Comparison of ENCODE assay signal across 8 cellular contexts in the genomic region with DNA sequence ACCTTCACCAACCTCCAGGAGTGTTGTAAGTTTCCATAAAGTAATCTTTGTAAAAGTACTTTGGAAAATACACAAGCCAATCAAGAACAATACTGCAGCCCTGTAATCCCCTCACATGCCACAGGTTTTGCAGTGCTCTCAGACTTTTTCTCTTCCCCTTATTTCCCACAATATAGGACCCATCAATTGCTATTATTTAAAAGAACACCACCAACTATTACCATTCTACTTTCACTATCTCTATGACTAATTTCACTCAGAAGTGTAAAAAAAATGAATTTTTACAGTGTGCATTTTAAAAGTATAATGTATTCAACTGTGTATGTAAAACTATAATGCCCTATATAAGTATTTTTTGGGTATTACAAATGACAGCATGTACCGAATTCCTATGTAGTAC. TPM values are rescaled to one million over a fixed set of nuclear protein-coding genes. Genes with fewer than 3 reads are reported as not detected.
A peak's percentile ranks its signal among the peaks of the same experiment; 100 is the strongest.
DNase-seq lines count a peak whose midpoint lies in the region; ATAC-seq and TF ChIP-seq lines count a peak whose summit lies in the region.

No MANE protein-coding gene starts in this region.

- H3K36me3 ChIP-seq in psoas muscle (ENCODE audit: insufficient read depth in 1 of 2, low read depth in 1 of 2) = no peaks in the 10 kb centered on the region

- H3K27me3 ChIP-seq in psoas muscle (ENCODE audit: insufficient read depth in 3 of 3, low read length in 2 of 3) = no peaks in the 10 kb centered on the region

- no peaks in the 10 kb centered on the region for H3K9me3 ChIP-seq in psoas muscle

- WGBS in psoas muscle, 3 donors = 46 to 66% (median 64%) methylated on average over 1 of the region's 1 CpG

- H3K4me3 ChIP-seq in GM08714 (ENCODE audit: low read length) (peak overlapping the region; percentile 79), coronary artery (peak overlapping the region; percentile 92), psoas muscle (peak overlapping the region; percentile 88)

- peak; percentile 50 to 64 for DNase-seq in Kasumi-1 (lab: John Stamatoyannopoulos, UW)
- no peak for DNase-seq in coronary artery (ENCODE audit: low spot score)
- no peak for DNase-seq in psoas muscle
- DNase-seq in SIG-M5 (lab: John Stamatoyannopoulos, UW) = no peak
- DNase-seq in HCEC 1CT = no peak
- DNase-seq in 8988T = no peak
- DNase-seq in islet precursor cell = no peak

- H3K27ac ChIP-seq in coronary artery (peak overlapping the region in 1 of 2 donors; percentile 10), psoas muscle (peak overlapping the region; percentile 91)

- TF ChIP-seq CTCF in coronary artery (IDR thresholded peaks at IDR 0.05) = no peak
- TF ChIP-seq CTCF in psoas muscle (IDR thresholded peaks at IDR 0.05) = no peak

- intact Hi-C loops in psoas muscle (cut with DNase I) = loop anchor here in 1 of 2 donors (5.0 kb wide), 2 partner anchors 43 to 83 kb away; no protein-coding TSS in a partner anchor

- H3K4me1 ChIP-seq in psoas muscle = peaks cover 46% of the 10 kb centered on the region

- ATAC-seq in psoas muscle = no peak

RNA-seq across cellular contexts. Expression of gene ATP8A1, which starts 1.7 kb away (rescaled TPM):
- 10 to 100 TPM; 13.8 to 26.5 (median 18.2) TPM for total RNA-seq in psoas muscle
- 10 to 100 TPM in 1 of 3 donors, 1 to 10 TPM in 2; 2.2 to 14.7 (median 4.0) TPM for polyA plus RNA-seq in psoas muscle

Comparison
In these comparisons a context has a peak if more than half of its experiments do, and no peak if none do; other contexts are left out.
1. DNase-seq: peak in Kasumi-1 (2 of 2); none in coronary artery (single experiment), psoas muscle (0 of 2), SIG-M5 (single experiment), HCEC 1CT (single experiment), 8988T (single experiment) and islet precursor cell (single experiment).
2. Peak in every context shown above with its lines, with median percentiles within 50 percentile points of each other: H3K4me3 ChIP-seq.